ENCODE assay signal across 13 cellular contexts in the genomic region with DNA sequence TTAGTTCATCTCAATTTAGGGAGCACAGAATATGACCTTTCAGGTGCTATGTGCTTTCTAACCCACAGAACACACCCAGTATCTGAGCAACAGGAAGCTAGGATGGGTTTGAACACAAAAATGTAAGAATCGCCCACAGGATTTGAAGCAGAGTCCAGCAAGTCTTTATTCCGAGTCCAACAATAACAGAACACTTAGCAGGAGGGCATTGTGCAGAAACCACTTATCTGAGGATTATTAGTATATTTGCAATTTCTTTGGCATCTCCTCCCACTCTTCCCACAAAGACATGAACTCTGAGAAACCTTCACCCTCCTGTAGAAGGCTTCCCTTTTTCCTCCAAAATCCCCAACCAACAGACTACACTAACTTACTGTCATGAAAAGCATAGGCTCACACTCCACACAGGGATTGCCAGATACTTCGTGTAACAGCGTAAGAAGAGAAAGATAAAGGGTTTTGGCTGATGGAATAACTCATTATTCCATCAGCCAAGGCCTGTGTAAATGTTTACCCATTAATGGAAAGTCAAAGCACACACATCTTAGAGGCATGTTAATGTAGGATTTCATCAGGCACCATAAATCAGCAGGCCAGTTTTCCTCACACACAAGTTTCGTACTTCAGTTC. TPM values are rescaled to one million over a fixed set of nuclear protein-coding genes. Genes with fewer than 3 reads are reported as not detected.
DNase-seq lines count a peak whose midpoint lies in the region; FAIRE-seq and TF ChIP-seq lines count a peak whose summit lies in the region.
"Had no signal": no experiment of that assay in that cellular context is flagged by ENCODE, and none has a peak within 500 bp of the region (broad histone marks: within the 10 kb centered on the region; RNA-seq: fewer than 3 reads in every experiment).

No MANE protein-coding gene starts in this region.

- H3K4me1 ChIP-seq in sigmoid colon (peaks cover 0 to 32% (median 16%) of the 10 kb centered on the region in 4 donors), Karpas-422 (ENCODE audit: low read length) (0 out of 2 replicates have a peak, but pooled peaks cover 3% of the 10 kb centered on the region)
- H3K4me1 ChIP-seq: foreskin keratinocyte had no signal

- no peaks in the 10 kb centered on the region for H3K9me2 ChIP-seq in Karpas-422 (replicated peaks; ENCODE audit: insufficient read depth, low read length)

- no peaks in the 10 kb centered on the region for H3K27me3 ChIP-seq in sigmoid colon
- no peaks in the 10 kb centered on the region for H3K27me3 ChIP-seq in Karpas-422 (ENCODE audit: low read length)
- H3K27me3 ChIP-seq: foreskin keratinocyte had no signal

- no peak overlapping the region for H3K9ac ChIP-seq in Karpas-422 (ENCODE audit: low read length)

- H3K36me3 ChIP-seq in sigmoid colon (no peaks in the 10 kb centered on the region), Karpas-422 (ENCODE audit: insufficient read depth, low read length) (no peaks in the 10 kb centered on the region)

- no peak for TF ChIP-seq EP300 in sigmoid colon (IDR thresholded peaks at IDR 0.05)

- WGBS in sigmoid colon, 2 donors = 70 to 74% methylated on average over 5 of the region's 5 CpGs

- H2AFZ ChIP-seq in Karpas-422 (ENCODE audit: low read length) = no peak overlapping the region

- DNase-seq in H54 (ENCODE audit: insufficient read length, low spot score) (no peak), NCI-H774 (lab: John Stamatoyannopoulos, UW) (peak; percentile 63), fibroblast of gingiva (ENCODE audit: low read depth) (peak; percentile 65), sigmoid colon (no peak), SK-N-DZ (ENCODE audit: low spot score) (no peak), COLO668 (lab: John Stamatoyannopoulos, UW; ENCODE audit: unreplicated experiment) (no peak), Karpas-422 (no peak)
- DNase-seq: activated CD4-positive, alpha-beta T cell treated with anti-CD3 and anti-CD28 coated beads for 1 hour; activated naive CD8-positive, alpha-beta T cell treated with anti-CD3 and anti-CD28 coated beads, Interleukin-2, amount 10 ng/mL, durations not matched to agents 7 days and 5 days; foreskin keratinocyte; OCI-M1; stimulated activated CD4-positive, alpha-beta T cell treated with anti-CD3 and anti-CD28 coated beads, Interleukin-1b, Interleukin-23, amount 100 ng/mL, for 48 hours had no signal

- no peak for TF ChIP-seq CTCF in sigmoid colon (IDR thresholded peaks at IDR 0.05)

- H3K4me3 ChIP-seq in sigmoid colon (no peak overlapping the region), Karpas-422 (ENCODE audit: low read length) (no peak overlapping the region)

- no peak overlapping the region for H3K4me2 ChIP-seq in Karpas-422 (ENCODE audit: low read depth, low read length, poor library complexity, severe bottlenecking)

- TF ChIP-seq POLR2A in H54 (IDR thresholded peaks at IDR 0.05; ENCODE audit: low read depth, low read length) (no peak), sigmoid colon (IDR thresholded peaks at IDR 0.05) (no peak)

- H3K27ac ChIP-seq in sigmoid colon (peak overlapping the region in 3 of 4 donors; percentile 26 to 52 (median 39)), Karpas-422 (ENCODE audit: low read length) (no peak overlapping the region)
- H3K27ac ChIP-seq: foreskin keratinocyte had no signal

- H3K79me2 ChIP-seq in Karpas-422 (ENCODE audit: low read length) = no peaks in the 10 kb centered on the region

- H3K9me3 ChIP-seq in sigmoid colon = no peaks in the 10 kb centered on the region
- no peaks in the 10 kb centered on the region for H3K9me3 ChIP-seq in Karpas-422 (ENCODE audit: low read length)

- no peaks in the 10 kb centered on the region for H4K20me1 ChIP-seq in Karpas-422 (ENCODE audit: insufficient read depth, low read depth, low read length)

- intact Hi-C loops in sigmoid colon (cut with DNase I) = no loop called here

- FAIRE-seq in H54 (lab: Jason Lieb, UNC) = peak; percentile 6

RNA-seq across cellular contexts. Expression of gene SIPA1L2, which starts 16.1 kb away (rescaled TPM):
- total RNA-seq in sigmoid colon = 10 to 100 TPM; 22.5 to 42.5 (median 32.1) TPM
- 10 to 100 TPM; 16.2 to 20.6 (median 18.0) TPM for polyA plus RNA-seq in sigmoid colon
- polyA plus RNA-seq in SK-N-DZ (2014; cell fraction: cytosol; rRNA removed) = 10.6 and 12.1 TPM in 2 replicates
- polyA plus RNA-seq in SK-N-DZ (2014; cell fraction: nucleus; rRNA removed) = 12.2 and 15.1 TPM in 2 replicates
- 0.04 TPM in 1 of 2 replicates, not detected in the other for total RNA-seq in Karpas-422 (2014; rRNA removed; shearing (Covaris generic); ENCODE audit: low replicate concordance)
- polyA plus RNA-seq: IgD-negative memory B cell had no signal

Comparison
In these comparisons a context has a peak if more than half of its experiments do, and no peak if none do; other contexts are left out.
1. DNase-seq: peak in NCI-H774 (single experiment) and fibroblast of gingiva (single experiment); none in H54 (single experiment), sigmoid colon (single experiment), SK-N-DZ (single experiment), COLO668 (single experiment) and Karpas-422 (single experiment).
2. RNA of gene SIPA1L2, which starts 16.1 kb away (total RNA-seq): 22.5 to 42.5 TPM in sigmoid colon; 0.04 TPM in Karpas-422; every median in the first group is over 10 times any median in the second.